Comparison of ENCODE assay signal across 16 cellular contexts in genomic region chr11:87144266-87144665, GRCh38.
DNase-seq lines count a peak whose midpoint lies in the region; ATAC-seq and TF ChIP-seq lines count a peak whose summit lies in the region.
"Had no signal": no experiment of that assay in that cellular context is flagged by ENCODE, and none has a peak within 500 bp of the region (broad histone marks: within the 10 kb centered on the region; RNA-seq: fewer than 3 reads in every experiment).

No MANE protein-coding gene starts in this region.

- POLR2A ChIA-PET in MCF 10A (lab: Yijun Ruan, JAX) (interaction anchor here (0.6 kb wide), 1 partner anchor 53 kb away, joined by 3 read pairs; no protein-coding TSS in a partner anchor), PC-3 (lab: Charles Lee; ENCODE audit: unreplicated experiment) (no interaction called here)
- POLR2A ChIA-PET in naive thymus-derived CD8-positive, alpha-beta T cell (lab: Charles Lee), result no interaction called here

- WGBS in mammary epithelial cell (ENCODE audit: low coverage, missing lambda C conversion rate), result 63% methylated on average over 2 of the region's 2 CpGs

- BruUV-seq in MCF 10A (replicated peaks; lab: Mats Ljungman, UMichigan), result no TSS peak
- no TSS peak for BruUV-seq in mammary epithelial cell (replicated peaks; lab: Mats Ljungman, UMichigan)
- no TSS peak for BruUV-seq in PC-3 (replicated peaks; lab: Mats Ljungman, UMichigan)

- H3K27ac ChIP-seq in mammary epithelial cell (ENCODE audit: insufficient read depth, low read depth, low read length) (no peak overlapping the region), PC-3 (ENCODE audit: low read length) (no peak overlapping the region)
- H3K27ac ChIP-seq: BLaER1, PC-9 had no signal

- H3K4me2 ChIP-seq in mammary epithelial cell (ENCODE audit: insufficient read depth, low read depth, low read length) (no peak overlapping the region), PC-3 (ENCODE audit: low read length) (no peak overlapping the region)
- H3K4me2 ChIP-seq: PC-9 had no signal

- intact Hi-C loops in MCF 10A (cut with micrococcal nuclease) (no loop called here), mammary epithelial cell (cut with micrococcal nuclease) (no loop called here), PC-3 (cut with micrococcal nuclease) (no loop called here), cardiac septum (cut with DNase I) (no loop called here), left colon (cut with DNase I, micrococcal nuclease) (no loop called here)

- no peaks in the 10 kb centered on the region for H3K36me3 Mint-ChIP-seq in MCF 10A (ENCODE audit: insufficient read depth, unreplicated experiment)
- H3K36me3 Mint-ChIP-seq in naive thymus-derived CD8-positive, alpha-beta T cell, result peaks cover 9 to 12% (median 12%) of the 10 kb centered on the region in 3 donors

- H3K9me3 Mint-ChIP-seq in MCF 10A (ENCODE audit: unreplicated experiment), result no peaks in the 10 kb centered on the region
- H3K9me3 Mint-ChIP-seq in naive thymus-derived CD8-positive, alpha-beta T cell, result peaks cover 0 to 14% (median 4%) of the 10 kb centered on the region in 9 donors

- no peak overlapping the region for H3K27ac Mint-ChIP-seq in MCF 10A (ENCODE audit: low read depth, unreplicated experiment)
- H3K27ac Mint-ChIP-seq in naive thymus-derived CD8-positive, alpha-beta T cell, result no peak overlapping the region
- H3K27ac Mint-ChIP-seq: CD8-positive, alpha-beta T cell; H9; IgD-negative memory B cell had no signal

- H4K20me1 ChIP-seq in mammary epithelial cell (ENCODE audit: insufficient read depth, low read length), result peaks cover 2% of the 10 kb centered on the region
- H4K20me1 ChIP-seq in PC-3 (ENCODE audit: low read length), result 0 out of 2 replicates have a peak, but pooled peaks cover 4% of the 10 kb centered on the region

- ATAC-seq in PC-3 (peak; percentile 13; the same call in 1 of the 2 replicates), left colon (no peak)
- ATAC-seq in naive thymus-derived CD8-positive, alpha-beta T cell, result no peak
- ATAC-seq: CD8-positive, alpha-beta T cell had no signal

- CTCF ChIA-PET in MCF 10A (lab: Yijun Ruan, JAX), result interaction anchor here (0.6 kb wide), 1 partner anchor 78 kb away, joined by 4 read pairs; no protein-coding TSS in a partner anchor
- CTCF ChIA-PET in mammary epithelial cell (lab: Charles Lee; ENCODE audit: low non-redundant PET), result no interaction called here
- CTCF ChIA-PET in PC-3 (lab: Charles Lee), result no interaction called here

- no peaks in the 10 kb centered on the region for H3K27me3 Mint-ChIP-seq in MCF 10A (ENCODE audit: insufficient read depth, unreplicated experiment)
- H3K27me3 Mint-ChIP-seq in naive thymus-derived CD8-positive, alpha-beta T cell, result no peaks in the 10 kb centered on the region
- H3K27me3 Mint-ChIP-seq: IgD-negative memory B cell had no signal

- peaks cover 18% of the 10 kb centered on the region for H3K4me1 Mint-ChIP-seq in MCF 10A (ENCODE audit: insufficient read depth, unreplicated experiment)
- H3K4me1 Mint-ChIP-seq in naive thymus-derived CD8-positive, alpha-beta T cell, result peaks cover 16 to 40% (median 35%) of the 10 kb centered on the region in 4 donors

- peak; percentile 61 for DNase-seq in MCF 10A (ENCODE audit: unreplicated experiment)
- DNase-seq in mammary epithelial cell, result no peak
- DNase-seq in NCI-H2081 (lab: John Stamatoyannopoulos, UW), result peak; percentile 64 to 79
- DNase-seq in PC-3, result peak; percentile 22
- peak; percentile 15 for DNase-seq in renal cortical epithelial cell (ENCODE audit: low read depth)
- no peak for DNase-seq in cardiac septum (ENCODE audit: low spot score)
- DNase-seq in left colon, result no peak
- no peak for DNase-seq in naive thymus-derived CD8-positive, alpha-beta T cell
- DNase-seq: CD8-positive, alpha-beta T cell; H9; NCI-H187; NCI-H2227 treated with DMSO at 0.1 percent for 48 hours; NCI-H526; PC-9 had no signal

- H3K4me1 ChIP-seq in mammary epithelial cell (ENCODE audit: insufficient read depth, low read length) (no peaks in the 10 kb centered on the region), PC-3 (ENCODE audit: insufficient read depth, low read length) (peaks cover 17% of the 10 kb centered on the region)

- in situ Hi-C loops in mammary epithelial cell (cut with MboI; ENCODE audit: low sequenced_read_pairs in 2 of 2), result no loop called here

- no peaks in the 10 kb centered on the region for H3K27me3 ChIP-seq in mammary epithelial cell (ENCODE audit: insufficient read depth, low read length)
- no peaks in the 10 kb centered on the region for H3K27me3 ChIP-seq in PC-3 (ENCODE audit: low read length)
- H3K27me3 ChIP-seq: BLaER1 had no signal

- H3K9me2 ChIP-seq in PC-3 (replicated peaks; ENCODE audit: low read length), result no peaks in the 10 kb centered on the region

- no peak for TF ChIP-seq CTCF in MCF 10A (IDR thresholded peaks at IDR 0.05; ENCODE audit: unreplicated experiment)
- TF ChIP-seq CTCF in mammary epithelial cell (conservative IDR thresholded peaks at IDR 0.05 in 1 of 2, IDR thresholded peaks at IDR 0.05 in 1 of 2; ENCODE audit: extremely low read depth in 1 of 2, insufficient read depth in 1 of 2, low read depth in 1 of 2, low read length in 2 of 2), result no peak
- TF ChIP-seq CTCF in PC-3 (conservative IDR thresholded peaks at IDR 0.05; ENCODE audit: low read depth, low read length), result no peak

- H3K9ac ChIP-seq in mammary epithelial cell (ENCODE audit: insufficient read depth, low read length) (no peak overlapping the region), PC-3 (ENCODE audit: low read length) (no peak overlapping the region)
- H3K9ac ChIP-seq: BLaER1 had no signal

- H3K4me3 ChIP-seq in mammary epithelial cell (replicated peaks in 1 of 3; ENCODE audit: insufficient read depth in 1 of 3, low read depth in 2 of 3, low read length in 3 of 3) (no peak overlapping the region), PC-3 (ENCODE audit: low read length) (no peak overlapping the region)
- H3K4me3 ChIP-seq: BLaER1, PC-9 had no signal

- no peaks in the 10 kb centered on the region for H3K9me3 ChIP-seq in mammary epithelial cell (replicated peaks; ENCODE audit: insufficient read depth, low read length)
- H3K9me3 ChIP-seq in PC-3 (ENCODE audit: low read length), result no peaks in the 10 kb centered on the region

- H2AFZ ChIP-seq in mammary epithelial cell (ENCODE audit: low read depth, low read length) (no peak overlapping the region), PC-3 (ENCODE audit: low read length) (no peak overlapping the region)
- H2AFZ ChIP-seq: PC-9 had no signal

- dilution Hi-C loops in mammary epithelial cell (cut with HindIII; ENCODE audit: low sequenced_read_pairs), result no loop called here

- H3K79me2 ChIP-seq in mammary epithelial cell (ENCODE audit: insufficient read depth, low read length) (peaks cover 32% of the 10 kb centered on the region), PC-3 (ENCODE audit: low read length) (no peaks in the 10 kb centered on the region)

- no peak overlapping the region for H3K4me3 Mint-ChIP-seq in MCF 10A (ENCODE audit: unreplicated experiment)
- no peak overlapping the region for H3K4me3 Mint-ChIP-seq in naive thymus-derived CD8-positive, alpha-beta T cell
- H3K4me3 Mint-ChIP-seq: CD8-positive, alpha-beta T cell; H9; IgD-negative memory B cell had no signal

- no peaks in the 10 kb centered on the region for H3F3A ChIP-seq in PC-3 (ENCODE audit: low read length, unreplicated experiment)

- H3K36me3 ChIP-seq in mammary epithelial cell (ENCODE audit: insufficient read depth, low read length) (no peaks in the 10 kb centered on the region), PC-3 (ENCODE audit: low read depth, low read length) (no peaks in the 10 kb centered on the region)
- H3K36me3 ChIP-seq: BLaER1 had no signal

Comparison
In these comparisons a context has a peak if more than half of its experiments do, and no peak if none do; other contexts are left out.
1. DNase-seq: peak in MCF 10A (single experiment), NCI-H2081 (2 of 2), PC-3 (single experiment) and renal cortical epithelial cell (single experiment); none in mammary epithelial cell (single experiment), cardiac septum (single experiment), left colon (0 of 2) and naive thymus-derived CD8-positive, alpha-beta T cell (0 of 10).